3 cellular contexts compared by ENCODE assay signal in the genomic region with DNA sequence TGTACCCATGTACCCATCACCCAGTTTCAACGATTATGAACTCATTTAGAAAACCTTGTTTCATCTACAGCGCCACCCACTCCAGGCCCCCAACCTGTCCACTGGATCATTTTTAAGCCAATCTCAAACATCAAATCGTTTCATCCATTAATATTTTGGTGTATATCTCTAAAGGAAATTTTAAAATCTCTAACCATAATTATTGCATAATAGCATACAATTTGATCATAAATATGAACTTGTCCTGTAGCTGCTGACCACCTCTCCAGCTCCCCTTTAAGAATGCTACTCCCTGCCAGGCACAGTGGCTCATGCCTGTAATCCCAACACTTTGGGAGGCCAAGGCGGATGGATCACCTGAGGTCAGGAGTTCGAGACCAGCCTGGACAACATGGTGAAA.
A peak's percentile ranks its signal among the peaks of the same experiment; 100 is the strongest.
TF ChIP-seq lines count a peak whose summit lies in the region.

No MANE protein-coding gene starts in this region.

TF ChIP-seq in HepG2, 621 proteins besides CTCF, POLR2A, EP300 and RAD21:
- no peak for TF ChIP-seq RARG (CRISPR knock-in tag; IDR thresholded peaks at IDR 0.05; ENCODE audit: low read depth)
- TF ChIP-seq ZNF3 (CRISPR knock-in tag; IDR thresholded peaks at IDR 0.05): no peak
- TF ChIP-seq, protein P1, sequence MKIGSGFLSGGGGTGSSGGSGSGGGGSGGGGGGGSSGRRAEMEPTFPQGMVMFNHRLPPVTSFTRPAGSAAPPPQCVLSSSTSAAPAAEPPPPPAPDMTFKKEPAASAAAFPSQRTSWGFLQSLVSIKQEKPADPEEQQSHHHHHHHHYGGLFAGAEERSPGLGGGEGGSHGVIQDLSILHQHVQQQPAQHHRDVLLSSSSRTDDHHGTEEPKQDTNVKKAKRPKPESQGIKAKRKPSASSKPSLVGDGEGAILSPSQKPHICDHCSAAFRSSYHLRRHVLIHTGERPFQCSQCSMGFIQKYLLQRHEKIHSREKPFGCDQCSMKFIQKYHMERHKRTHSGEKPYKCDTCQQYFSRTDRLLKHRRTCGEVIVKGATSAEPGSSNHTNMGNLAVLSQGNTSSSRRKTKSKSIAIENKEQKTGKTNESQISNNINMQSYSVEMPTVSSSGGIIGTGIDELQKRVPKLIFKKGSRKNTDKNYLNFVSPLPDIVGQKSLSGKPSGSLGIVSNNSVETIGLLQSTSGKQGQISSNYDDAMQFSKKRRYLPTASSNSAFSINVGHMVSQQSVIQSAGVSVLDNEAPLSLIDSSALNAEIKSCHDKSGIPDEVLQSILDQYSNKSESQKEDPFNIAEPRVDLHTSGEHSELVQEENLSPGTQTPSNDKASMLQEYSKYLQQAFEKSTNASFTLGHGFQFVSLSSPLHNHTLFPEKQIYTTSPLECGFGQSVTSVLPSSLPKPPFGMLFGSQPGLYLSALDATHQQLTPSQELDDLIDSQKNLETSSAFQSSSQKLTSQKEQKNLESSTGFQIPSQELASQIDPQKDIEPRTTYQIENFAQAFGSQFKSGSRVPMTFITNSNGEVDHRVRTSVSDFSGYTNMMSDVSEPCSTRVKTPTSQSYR (CRISPR knock-in tag; IDR thresholded peaks at IDR 0.05; ENCODE audit: borderline replicate concordance): no peak
- TF ChIP-seq PHF8 (CRISPR knock-in tag; IDR thresholded peaks at IDR 0.05): no peak
- no peak for TF ChIP-seq ZFAT (CRISPR knock-in tag; conservative IDR thresholded peaks at IDR 0.05)
- TF ChIP-seq CEBPB (IDR thresholded peaks at IDR 0.05; ENCODE audit: borderline replicate concordance, low read depth, low read length): 0 out of 2 replicates have a peak, but pooled peaks have one; percentile 12

TF ChIP-seq in IMR-90, 13 proteins besides CTCF, POLR2A, EP300 and RAD21:
- TF ChIP-seq CEBPB (IDR thresholded peaks at IDR 0.05; ENCODE audit: low read depth, low read length): peak; percentile 36; the same call in 1 of the 2 replicates
- TF ChIP-seq RFX5 (IDR thresholded peaks at IDR 0.05; ENCODE audit: low read depth, low read length): no peak
- TF ChIP-seq RCOR1 (IDR thresholded peaks at IDR 0.05; ENCODE audit: insufficient replicate concordance, low read length): no peak

TF ChIP-seq in K562, 482 proteins besides CTCF, POLR2A, EP300 and RAD21:
- TF ChIP-seq CEBPG (CRISPR knock-in tag; IDR thresholded peaks at IDR 0.05) (no peak), CEBPG (tag; conservative IDR thresholded peaks at IDR 0.05 in 1 of 2, IDR thresholded peaks at IDR 0.05 in 1 of 2) (peak in 1 of 2 experiments; percentile 54; a peak in 2 of 4 replicates), EGR1 (conservative IDR thresholded peaks at IDR 0.05) (no peak), CEBPB (tag; IDR thresholded peaks at IDR 0.05) (peak; percentile 57)
TF ChIP-seq in K562: peak in this region for 2.
